8 cellular contexts compared by ENCODE assay signal in genomic region chr1:66924756-66925557, GRCh38. TPM values are rescaled to one million over a fixed set of nuclear protein-coding genes. Genes with fewer than 3 reads are reported as not detected.
DNase-seq lines count a peak whose midpoint lies in the region; ATAC-seq and TF ChIP-seq lines count a peak whose summit lies in the region.

Gene DNAI4 (minus strand): TSS chr1:66924856. CDS start chr1:66924831, 25 bp downstream.
Gene MIER1 (plus strand): TSS chr1:66924990. CDS start chr1:66925029, 39 bp downstream.

- H3K4me1 ChIP-seq in breast epithelium (no peaks in the 10 kb centered on the region), skeletal muscle satellite cell (ENCODE audit: control insufficient read depth, insufficient read depth, low read length) (peaks cover 37% of the 10 kb centered on the region)

- TF ChIP-seq POLR2A in breast epithelium (IDR thresholded peaks at IDR 0.05) = peak; percentile 42

- intact Hi-C loops in breast epithelium (cut with DNase I; ENCODE audit: low total_unique reads) = no loop called here

- H3K4me3 ChIP-seq in AG04450 (ENCODE audit: low read depth, low read length) (peak within 1 kb of the TSS; percentile 85), breast epithelium (peak within 1 kb of the TSS; percentile 74 to 89 (median 84)), iPS-18c (ENCODE audit: insufficient read depth, low read depth, low read length) (peak within 1 kb of the TSS; percentile 93), skeletal muscle satellite cell (ENCODE audit: low read length) (peak within 1 kb of the TSS; percentile 96)

- H3K27ac ChIP-seq in AG04450 (ENCODE audit: low read depth, low read length) (peak within 1 kb of the TSS; percentile 63), VCaP (peak within 1 kb of the TSS; percentile 87), breast epithelium (peak within 1 kb of the TSS; percentile 98 to 99)

- peak within 1 kb of the TSS; percentile 97 for H3K9ac ChIP-seq in skeletal muscle satellite cell (ENCODE audit: low read depth, low read length)

- H3K9me3 ChIP-seq in AG04450 (ENCODE audit: control insufficient read depth, insufficient read depth, low read length) (no peaks in the 10 kb centered on the region), breast epithelium (no peaks in the 10 kb centered on the region), iPS-18c (ENCODE audit: control insufficient read depth, insufficient read depth, low read length) (no peaks in the 10 kb centered on the region), skeletal muscle satellite cell (replicated peaks; ENCODE audit: low read length) (no peaks in the 10 kb centered on the region)

- TF ChIP-seq CTCF in AG04450 (IDR thresholded peaks at IDR 0.05; ENCODE audit: low read depth, low read length) (peak; percentile 31; the same call in 1 of the 2 replicates), VCaP (conservative IDR thresholded peaks at IDR 0.05) (peak; percentile 28; the same call in 1 of the 2 replicates), breast epithelium (IDR thresholded peaks at IDR 0.05) (peak in 2 of 3 donors; percentile 47 to 57)

- peak within 1 kb of the TSS; percentile 89 for H3K4me2 ChIP-seq in skeletal muscle satellite cell (ENCODE audit: low read length)

- DNase-seq in AG04450 (ENCODE audit: low read depth, low spot score) (peak; percentile 98), NCI-H2196 (lab: John Stamatoyannopoulos, UW; ENCODE audit: unreplicated experiment) (peak; percentile 99), breast epithelium (ENCODE audit: low spot score in 2 of 2) (peak; percentile 97 to 98)

- H3K27me3 ChIP-seq in AG04450 (ENCODE audit: control insufficient read depth, insufficient read depth, low read length) (no peaks in the 10 kb centered on the region), breast epithelium (no peaks in the 10 kb centered on the region), skeletal muscle satellite cell (ENCODE audit: control insufficient read depth, insufficient read depth, low read length) (no peaks in the 10 kb centered on the region)

- CTCF ChIA-PET in AG04450 (lab: Charles Lee) = interaction anchor here (0.6 to 2.0 kb wide), 8 partner anchors 10 to 288 kb away, joined by 3 to 9 read pairs (median 4); partner anchors contain the start of gene IL23R

- POLR2A ChIA-PET in AG04450 (lab: Yijun Ruan, JAX) = interaction anchor here (0.6 to 1.7 kb wide), 8 partner anchors 10 to 136 kb away, joined by 3 to 6 read pairs (median 4); partner anchors contain the start of gene SLC35D1

- no peaks in the 10 kb centered on the region for H3K36me3 ChIP-seq in breast epithelium
- no peaks in the 10 kb centered on the region for H3K36me3 ChIP-seq in skeletal muscle satellite cell (ENCODE audit: insufficient read depth, low read length)

- ATAC-seq in GM18873 (IDR thresholded peaks at IDR 0.05; ENCODE audit: low FRiP score, unreplicated experiment) = peak; percentile 86
- peak; percentile 94 for ATAC-seq in HG03135 (IDR thresholded peaks at IDR 0.05; ENCODE audit: unreplicated experiment)

RNA-seq across cellular contexts. Expression of gene DNAI4, which starts in this region (rescaled TPM):
- polyA plus RNA-seq in AG04450 (2011; rRNA removed) = 2.1 and 2.2 TPM in 2 replicates
- 1.4 and 4.6 TPM in 2 replicates for polyA minus RNA-seq in AG04450 (2011; rRNA and poly(A)+ RNA removed)
- total RNA-seq in breast epithelium = 10 to 100 TPM in 2 of 3 donors, 1 to 10 TPM in 1; 9.4 to 26.2 (median 24.3) TPM
- 2.3 and 2.8 TPM in 2 replicates for total RNA-seq in skeletal muscle satellite cell (2012; rRNA removed)

RNA-seq across cellular contexts. Expression of gene MIER1, which starts in this region (rescaled TPM):
- polyA plus RNA-seq in AG04450 (2011; rRNA removed) = 14.3 and 23.6 TPM in 2 replicates
- polyA minus RNA-seq in AG04450 (2011; rRNA and poly(A)+ RNA removed) = 17.3 and 34.7 TPM in 2 replicates
- total RNA-seq in breast epithelium = 10 to 100 TPM; 42.4 to 51.1 (median 43.9) TPM
- total RNA-seq in skeletal muscle satellite cell (2012; rRNA removed) = 16.8 and 19.0 TPM in 2 replicates

Comparison
In these comparisons a context has a peak if more than half of its experiments do, and no peak if none do; other contexts are left out.
1. Peak in every context shown above with its lines: DNase-seq, ATAC-seq, H3K4me3 ChIP-seq and H3K27ac ChIP-seq.